Comparison of ENCODE assay signal across 19 cellular contexts in genomic region chr13:44679602-44680001, GRCh38.
"Had no signal": no experiment of that assay in that cellular context is flagged by ENCODE, and none has a peak within 500 bp of the region (broad histone marks: within the 10 kb centered on the region; RNA-seq: fewer than 3 reads in every experiment).

No MANE protein-coding gene starts in this region.

- ATAC-seq: gastroesophageal sphincter, left lobe of liver, mucosa of descending colon, natural killer cell, pancreas, right cardiac atrium had no signal

- H3K4me1 ChIP-seq: colonic mucosa, gastroesophageal sphincter, pancreas, suprapubic skin, thyroid gland, upper lobe of left lung, uterus had no signal

- H3K4me3 ChIP-seq: colonic mucosa, gastroesophageal sphincter, mucosa of descending colon, pancreas, smooth muscle cell, suprapubic skin, thyroid gland, upper lobe of left lung, uterus had no signal

- DNase-seq: colonic mucosa; effector CD4-positive, alpha-beta T cell; endodermal cell; hippocampal formation; kidney glomerular epithelial cell; mammary epithelial cell; mucosa of descending colon; natural killer cell; pancreas; right cardiac atrium; stimulated activated CD4-positive, alpha-beta T cell treated with anti-CD3 and anti-CD28 coated beads, Interleukin-2, amount 100 ng/mL, for 48 hours; stimulated activated naive CD4-positive, alpha-beta T cell treated with Interleukin-2 at 50 U/mL for 16 hours; thyroid gland; upper lobe of left lung; uterus had no signal

- H3K36me3 ChIP-seq: colonic mucosa, gastroesophageal sphincter, pancreas, suprapubic skin, thyroid gland, upper lobe of left lung, uterus had no signal

- H3K9me3 ChIP-seq: colonic mucosa, gastroesophageal sphincter, mucosa of descending colon, pancreas, suprapubic skin, thyroid gland, upper lobe of left lung, uterus had no signal

- H3K27ac ChIP-seq: colonic mucosa, gastroesophageal sphincter, pancreas, suprapubic skin, thyroid gland, upper lobe of left lung, uterus had no signal

- H3K27me3 ChIP-seq: colonic mucosa, gastroesophageal sphincter, pancreas, suprapubic skin, thyroid gland, upper lobe of left lung, uterus had no signal
